ENCODE assay signal across 15 cellular contexts in genomic region chr10:124222298-124223000, GRCh38.
DNase-seq lines count a peak whose midpoint lies in the region; ATAC-seq and TF ChIP-seq lines count a peak whose summit lies in the region.
"Had no signal": no experiment of that assay in that cellular context is flagged by ENCODE, and none has a peak within 500 bp of the region (broad histone marks: within the 10 kb centered on the region; RNA-seq: fewer than 3 reads in every experiment).

No MANE protein-coding gene starts in this region.

- H3K9me3 Mint-ChIP-seq in neural crest cell (peaks cover 14% of the 10 kb centered on the region), immature natural killer cell (peaks cover 0 to 6% (median 4%) of the 10 kb centered on the region in 6 donors)
- H3K9me3 Mint-ChIP-seq: CD4-positive, alpha-beta T cell had no signal

- DNase-seq in adipocyte (ENCODE audit: low read depth), result peak; percentile 9
- DNase-seq in neural crest cell (ENCODE audit: low read depth, low spot score), result no peak
- DNase-seq in immature natural killer cell, result no peak
- DNase-seq in left lobe of liver (ENCODE audit: low spot score), result no peak
- no peak for DNase-seq in cerebellar cortex (ENCODE audit: low spot score)
- DNase-seq: activated T-cell treated with anti-CD3 and anti-CD28 coated beads, Interleukin-2, amount 50 U/mL, for 72 hours; caudate nucleus; CD4-positive, alpha-beta T cell; H9; left colon; NCI-H1694 had no signal

- H3K36me3 Mint-ChIP-seq in neural crest cell (ENCODE audit: low read depth) (peaks cover 6% of the 10 kb centered on the region), immature natural killer cell (no peaks in the 10 kb centered on the region)

- H3K27me3 ChIP-seq in adipocyte (replicated peaks; ENCODE audit: control insufficient read depth, insufficient read depth, low read length), result peaks cover 28% of the 10 kb centered on the region

- H3K4me3 Mint-ChIP-seq in neural crest cell (no peak overlapping the region), immature natural killer cell (peak overlapping the region in 2 of 5 donors; percentile 21 to 38)
- H3K4me3 Mint-ChIP-seq: CD4-positive, alpha-beta T cell; H9 had no signal

- H3K27me3 Mint-ChIP-seq in neural crest cell (ENCODE audit: low read depth) (no peaks in the 10 kb centered on the region), immature natural killer cell (ENCODE audit: low read depth in 3 of 3) (peaks cover 25 to 37% (median 36%) of the 10 kb centered on the region in 3 donors)

- no peak overlapping the region for H3K4me3 ChIP-seq in adipocyte (ENCODE audit: low read length)

- ATAC-seq in GM18502 (IDR thresholded peaks at IDR 0.05; ENCODE audit: poor library complexity, unreplicated experiment) (peak; percentile 26), HG02642 (IDR thresholded peaks at IDR 0.05; ENCODE audit: poor library complexity, unreplicated experiment) (peak; percentile 23), left lobe of liver (no peak), GM18519 (IDR thresholded peaks at IDR 0.05; ENCODE audit: low FRiP score, unreplicated experiment) (no peak)
- ATAC-seq: activated T-cell treated with anti-CD3 and anti-CD28 coated beads, Interleukin-2, amount 50 U/mL, for 72 hours; left colon; Panc1 had no signal

- no peaks in the 10 kb centered on the region for H3K9me3 ChIP-seq in adipocyte (ENCODE audit: control insufficient read depth, low read length)

- H3K4me1 Mint-ChIP-seq in neural crest cell, result no peaks in the 10 kb centered on the region
- peaks cover 22% of the 10 kb centered on the region in 2 donors for H3K4me1 Mint-ChIP-seq in immature natural killer cell

- TF ChIP-seq CTCF in neural crest cell (conservative IDR thresholded peaks at IDR 0.05), result no peak

- no peaks in the 10 kb centered on the region for H3K36me3 ChIP-seq in adipocyte (ENCODE audit: control insufficient read depth, insufficient read depth, low read length, severe bottlenecking)

- H3K27ac Mint-ChIP-seq in neural crest cell (ENCODE audit: unreplicated experiment) (peak overlapping the region; percentile 43), immature natural killer cell (peak overlapping the region in 1 of 6 donors; percentile 40)
- H3K27ac Mint-ChIP-seq: activated T-cell treated with anti-CD3 and anti-CD28 coated beads, Interleukin-2, amount 50 U/mL, for 72 hours; CD4-positive, alpha-beta T cell had no signal

- peaks cover 9% of the 10 kb centered on the region for H3K4me1 ChIP-seq in adipocyte (ENCODE audit: control insufficient read depth, insufficient read depth, low read length)

- no peak overlapping the region for H3K9ac ChIP-seq in adipocyte (ENCODE audit: low read length)

Comparison
In these comparisons a context has a peak if more than half of its experiments do, and no peak if none do; other contexts are left out.
1. ATAC-seq: peak in GM18502 (single experiment) and HG02642 (single experiment); none in left lobe of liver (single experiment) and GM18519 (single experiment).